Comparison of ENCODE assay signal across 14 cellular contexts in the genomic region with DNA sequence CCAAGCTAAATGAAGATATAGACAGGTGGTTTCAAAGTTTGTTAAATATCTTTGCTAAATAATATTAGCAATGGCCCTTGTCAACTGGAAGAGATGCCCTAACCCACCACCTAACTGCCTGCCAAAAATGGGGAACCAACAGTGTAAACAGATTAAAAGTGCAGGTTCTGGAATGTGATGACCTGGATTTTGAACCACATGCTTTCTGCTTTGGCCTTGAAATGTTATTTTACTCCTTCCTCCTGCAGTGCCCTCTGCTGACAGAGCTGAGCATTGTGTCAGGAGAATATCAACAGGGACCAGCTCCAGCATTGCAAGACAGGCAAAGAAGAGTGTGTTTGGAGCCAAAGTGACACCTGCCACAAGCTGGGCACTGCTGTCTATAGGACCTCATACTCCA.
DNase-seq lines count a peak whose midpoint lies in the region; ATAC-seq, FAIRE-seq and TF ChIP-seq lines count a peak whose summit lies in the region.
"Had no signal": no experiment of that assay in that cellular context is flagged by ENCODE, and none has a peak within 500 bp of the region (broad histone marks: within the 10 kb centered on the region; RNA-seq: fewer than 3 reads in every experiment).

No MANE protein-coding gene starts in this region.

- no peak overlapping the region for H3K27ac ChIP-seq in HepG2 (ENCODE audit: extremely low read length, insufficient read depth, low read length)
- H3K27ac ChIP-seq: A549 had no signal

- in situ Hi-C loops in HepG2 (cut with HindIII; ENCODE audit: extremely low pct_ligation_motif_present, low pct_unique_long_range_greater_than_20kb): no loop called here

- H3K4me3 ChIP-seq in HepG2 (replicated peaks in 1 of 3; ENCODE audit: insufficient read depth in 1 of 3, low read depth in 2 of 3, low read length in 3 of 3): no peak overlapping the region
- H3K4me3 ChIP-seq: A549 had no signal

- no peaks in the 10 kb centered on the region for H3K36me3 ChIP-seq in HepG2 (replicated peaks in 1 of 2; ENCODE audit: control insufficient read depth in 1 of 2, insufficient read depth in 2 of 2, low read length in 2 of 2)

- peaks cover 18% of the 10 kb centered on the region for H3K9me3 ChIP-seq in HepG2 (ENCODE audit: low read length)

- CTCF ChIA-PET in WTC11 (lab: Charles Lee) (interaction anchor here (0.7 to 1.5 kb wide), 11 partner anchors 9 to 928 kb away, joined by 3 to 8 read pairs (median 4); no protein-coding TSS in a partner anchor), HepG2 (lab: Yijun Ruan, JAX; ENCODE audit: low intra/inter-chr PET ratio, low total read pairs) (interaction anchor here (1.7 to 1.8 kb wide), 2 partner anchors 9 to 927 kb away, joined by 4 to 10 read pairs; no protein-coding TSS in a partner anchor)

- peaks cover 20% of the 10 kb centered on the region for H3K36me3 Mint-ChIP-seq in WTC11
- H3K36me3 Mint-ChIP-seq: brain had no signal

- H3K4me2 ChIP-seq in HepG2 (ENCODE audit: low read depth, low read length): no peak overlapping the region
- H3K4me2 ChIP-seq: A549 had no signal

- no peak overlapping the region for H3K9ac ChIP-seq in HepG2 (ENCODE audit: insufficient read depth, low read depth, low read length)

- no peaks in the 10 kb centered on the region for H3K27me3 ChIP-seq in HepG2 (ENCODE audit: control insufficient read depth in 1 of 2, insufficient read depth in 2 of 2, low read length in 2 of 2)

- TF ChIP-seq POLR2A in HepG2 (IDR thresholded peaks at IDR 0.05; ENCODE audit: insufficient read depth in 1 of 2, low read depth in 2 of 2, low read length in 2 of 2): no peak

- peaks cover 43% of the 10 kb centered on the region for H3K9me3 Mint-ChIP-seq in WTC11

- no peaks in the 10 kb centered on the region for H3K79me2 ChIP-seq in HepG2 (ENCODE audit: insufficient read depth, low read length)

- no peaks in the 10 kb centered on the region for H4K20me1 ChIP-seq in HepG2 (ENCODE audit: insufficient read depth, low read length)

- peaks cover 3% of the 10 kb centered on the region; the same call in 1 of the 2 replicates for H3K27me3 Mint-ChIP-seq in WTC11 (ENCODE audit: low read depth)

- intact Hi-C loops in HepG2 (cut with micrococcal nuclease; ENCODE audit: unreplicated experiment): loop anchor here (1.0 to 5.0 kb wide), 3 partner anchors 9 to 928 kb away; no protein-coding TSS in a partner anchor

- no peaks in the 10 kb centered on the region for H3K4me1 Mint-ChIP-seq in WTC11

- ATAC-seq in WTC11 (peak; percentile 46), HepG2 (peak; percentile 85), GM21423 (IDR thresholded peaks at IDR 0.05; ENCODE audit: unreplicated experiment) (no peak)
- ATAC-seq: A549 had no signal

- BruUV-seq in HepG2 (replicated peaks; lab: Mats Ljungman, UMichigan): no TSS peak

- no peak overlapping the region for H3K27ac Mint-ChIP-seq in WTC11
- H3K27ac Mint-ChIP-seq: activated CD4-positive, alpha-beta memory T cell treated with anti-CD3 and anti-CD28 coated beads, Interleukin-2, amount 10 ng/mL, durations not matched to agents 7 days and 5 days; brain had no signal

- TF ChIP-seq RAD21 in HepG2 (CRISPR knock-in tag; IDR thresholded peaks at IDR 0.05): peak; percentile 59; the same call in 1 of the 2 replicates

- no peak overlapping the region for H3K4me3 Mint-ChIP-seq in WTC11
- H3K4me3 Mint-ChIP-seq: activated CD4-positive, alpha-beta memory T cell treated with anti-CD3 and anti-CD28 coated beads, Interleukin-2, amount 10 ng/mL, durations not matched to agents 7 days and 5 days; brain had no signal

- H2AFZ ChIP-seq in HepG2 (ENCODE audit: low read length): no peak overlapping the region

- peak; percentile 38 for DNase-seq in NCI-H82 (lab: John Stamatoyannopoulos, UW)
- no peak for DNase-seq in NCI-H82 treated with DMSO at 0.1 percent for 48 hours (lab: John Stamatoyannopoulos, UW; ENCODE audit: unreplicated experiment)
- DNase-seq in HT1080 (ENCODE audit: low read depth): peak; percentile 32
- no peak for DNase-seq in WTC11 (ENCODE audit: low spot score)
- DNase-seq in HepG2 (ENCODE audit: low spot score): peak; percentile 82
- no peak for DNase-seq in activated effector memory CD4-positive, alpha-beta T cell treated with Interleukin-2 at 50 U/mL for 16 hours
- no peak for DNase-seq in NCI-H446 (lab: John Stamatoyannopoulos, UW)
- DNase-seq: activated CD4-positive, alpha-beta memory T cell treated with anti-CD3 and anti-CD28 coated beads, Interleukin-2, amount 10 ng/mL, durations not matched to agents 7 days and 5 days; head of caudate nucleus; stimulated activated CD4-positive, alpha-beta T cell treated with anti-CD3 and anti-CD28 coated beads, Interleukin-4, amount 100 ng/mL, for 4 hours had no signal

- TF ChIP-seq EP300 in HepG2 (IDR thresholded peaks at IDR 0.05; ENCODE audit: low read depth in 2 of 2, low read length in 2 of 2) (peak in 1 of 2 experiments; percentile 46; a peak in 1 of 4 replicates), HepG2 (CRISPR knock-in tag; IDR thresholded peaks at IDR 0.05; ENCODE audit: borderline replicate concordance) (no peak)

- H3K4me1 ChIP-seq in HepG2 (ENCODE audit: insufficient read depth, low read length): peaks cover 7% of the 10 kb centered on the region; the same call in 1 of the 2 replicates
- H3K4me1 ChIP-seq: A549 had no signal

- TF ChIP-seq CTCF in WTC11 (IDR thresholded peaks at IDR 0.05) (peak; percentile 15; the same call in 1 of the 2 replicates), HepG2 (CRISPR knock-in tag; IDR thresholded peaks at IDR 0.05) (peak; percentile 87)

- POLR2A ChIA-PET in WTC11 (lab: Charles Lee) (no interaction called here), HepG2 (lab: Yijun Ruan, JAX) (interaction anchor here (1.7 kb wide), 1 partner anchor 9 kb away, joined by 10 read pairs; no protein-coding TSS in a partner anchor)

- peak; percentile 48 for FAIRE-seq in HepG2 (lab: Jason Lieb, UNC)
- FAIRE-seq: A549, RCC 7860 had no signal

TF ChIP-seq in WTC11, 78 proteins besides CTCF, POLR2A, EP300 and RAD21 (continues in another document):
- TF ChIP-seq, protein P1, sequence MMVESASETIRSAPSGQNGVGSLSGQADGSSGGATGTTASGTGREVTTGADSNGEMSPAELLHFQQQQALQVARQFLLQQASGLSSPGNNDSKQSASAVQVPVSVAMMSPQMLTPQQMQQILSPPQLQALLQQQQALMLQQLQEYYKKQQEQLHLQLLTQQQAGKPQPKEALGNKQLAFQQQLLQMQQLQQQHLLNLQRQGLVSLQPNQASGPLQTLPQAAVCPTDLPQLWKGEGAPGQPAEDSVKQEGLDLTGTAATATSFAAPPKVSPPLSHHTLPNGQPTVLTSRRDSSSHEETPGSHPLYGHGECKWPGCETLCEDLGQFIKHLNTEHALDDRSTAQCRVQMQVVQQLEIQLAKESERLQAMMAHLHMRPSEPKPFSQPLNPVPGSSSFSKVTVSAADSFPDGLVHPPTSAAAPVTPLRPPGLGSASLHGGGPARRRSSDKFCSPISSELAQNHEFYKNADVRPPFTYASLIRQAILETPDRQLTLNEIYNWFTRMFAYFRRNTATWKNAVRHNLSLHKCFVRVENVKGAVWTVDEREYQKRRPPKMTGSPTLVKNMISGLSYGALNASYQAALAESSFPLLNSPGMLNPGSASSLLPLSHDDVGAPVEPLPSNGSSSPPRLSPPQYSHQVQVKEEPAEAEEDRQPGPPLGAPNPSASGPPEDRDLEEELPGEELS (CRISPR knock-in tag; IDR thresholded peaks at IDR 0.05): no peak
- TF ChIP-seq ETV6 (CRISPR knock-in tag; IDR thresholded peaks at IDR 0.05) (no peak), MXD4 (CRISPR knock-in tag; IDR thresholded peaks at IDR 0.05; ENCODE audit: borderline replicate concordance) (no peak), ZBTB21 (CRISPR knock-in tag; IDR thresholded peaks at IDR 0.05; ENCODE audit: borderline replicate concordance) (no peak)
- TF ChIP-seq, protein P2, sequence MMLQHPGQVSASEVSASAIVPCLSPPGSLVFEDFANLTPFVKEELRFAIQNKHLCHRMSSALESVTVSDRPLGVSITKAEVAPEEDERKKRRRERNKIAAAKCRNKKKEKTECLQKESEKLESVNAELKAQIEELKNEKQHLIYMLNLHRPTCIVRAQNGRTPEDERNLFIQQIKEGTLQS (CRISPR knock-in tag; conservative IDR thresholded peaks at IDR 0.05): no peak
- TF ChIP-seq, protein P3, sequence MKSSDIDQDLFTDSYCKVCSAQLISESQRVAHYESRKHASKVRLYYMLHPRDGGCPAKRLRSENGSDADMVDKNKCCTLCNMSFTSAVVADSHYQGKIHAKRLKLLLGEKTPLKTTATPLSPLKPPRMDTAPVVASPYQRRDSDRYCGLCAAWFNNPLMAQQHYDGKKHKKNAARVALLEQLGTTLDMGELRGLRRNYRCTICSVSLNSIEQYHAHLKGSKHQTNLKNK (CRISPR knock-in tag; IDR thresholded peaks at IDR 0.05): no peak

TF ChIP-seq in HepG2, 621 proteins besides CTCF, POLR2A, EP300 and RAD21 (continues in another document):
- TF ChIP-seq NCOA2 (CRISPR knock-in tag; IDR thresholded peaks at IDR 0.05) (0 out of 2 replicates have a peak, but pooled peaks have one; percentile 28), SP140L (CRISPR knock-in tag; IDR thresholded peaks at IDR 0.05; ENCODE audit: borderline replicate concordance) (no peak), ZNF605 (CRISPR knock-in tag; IDR thresholded peaks at IDR 0.05) (no peak), KLF12 (CRISPR knock-in tag; IDR thresholded peaks at IDR 0.05; ENCODE audit: borderline replicate concordance) (no peak), ZMYM4 (CRISPR knock-in tag; IDR thresholded peaks at IDR 0.05) (peak; percentile 87), STAG1 (CRISPR knock-in tag; IDR thresholded peaks at IDR 0.05) (peak; percentile 66), ZNF292 (CRISPR knock-in tag; IDR thresholded peaks at IDR 0.05; ENCODE audit: borderline replicate concordance, low read depth) (no peak), SOX13 (IDR thresholded peaks at IDR 0.05) (no peak), SOX13 (CRISPR knock-in tag; conservative IDR thresholded peaks at IDR 0.05 in 1 of 2, IDR thresholded peaks at IDR 0.05 in 1 of 2) (peak in 1 of 2 experiments; percentile 37; a peak in 1 of 4 replicates), HDAC2 (CRISPR knock-in tag; IDR thresholded peaks at IDR 0.05) (0 out of 2 replicates have a peak, but pooled peaks have one; percentile 45), SMAD3 (CRISPR knock-in tag; IDR thresholded peaks at IDR 0.05) (no peak)
- TF ChIP-seq, protein P4, sequence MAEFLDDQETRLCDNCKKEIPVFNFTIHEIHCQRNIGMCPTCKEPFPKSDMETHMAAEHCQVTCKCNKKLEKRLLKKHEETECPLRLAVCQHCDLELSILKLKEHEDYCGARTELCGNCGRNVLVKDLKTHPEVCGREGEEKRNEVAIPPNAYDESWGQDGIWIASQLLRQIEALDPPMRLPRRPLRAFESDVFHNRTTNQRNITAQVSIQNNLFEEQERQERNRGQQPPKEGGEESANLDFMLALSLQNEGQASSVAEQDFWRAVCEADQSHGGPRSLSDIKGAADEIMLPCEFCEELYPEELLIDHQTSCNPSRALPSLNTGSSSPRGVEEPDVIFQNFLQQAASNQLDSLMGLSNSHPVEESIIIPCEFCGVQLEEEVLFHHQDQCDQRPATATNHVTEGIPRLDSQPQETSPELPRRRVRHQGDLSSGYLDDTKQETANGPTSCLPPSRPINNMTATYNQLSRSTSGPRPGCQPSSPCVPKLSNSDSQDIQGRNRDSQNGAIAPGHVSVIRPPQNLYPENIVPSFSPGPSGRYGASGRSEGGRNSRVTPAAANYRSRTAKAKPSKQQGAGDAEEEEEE (CRISPR knock-in tag; IDR thresholded peaks at IDR 0.05; ENCODE audit: borderline replicate concordance): no peak

Comparison
In these comparisons a context has a peak if more than half of its experiments do, and no peak if none do; other contexts are left out.
1. DNase-seq: peak in NCI-H82 (single experiment), HT1080 (single experiment) and HepG2 (single experiment); none in NCI-H82 treated with DMSO at 0.1 percent for 48 hours (single experiment), WTC11 (single experiment), activated effector memory CD4-positive, alpha-beta T cell treated with Interleukin-2 at 50 U/mL for 16 hours (single experiment) and NCI-H446 (0 of 2).